10 cellular contexts compared by ENCODE assay signal in the genomic region with DNA sequence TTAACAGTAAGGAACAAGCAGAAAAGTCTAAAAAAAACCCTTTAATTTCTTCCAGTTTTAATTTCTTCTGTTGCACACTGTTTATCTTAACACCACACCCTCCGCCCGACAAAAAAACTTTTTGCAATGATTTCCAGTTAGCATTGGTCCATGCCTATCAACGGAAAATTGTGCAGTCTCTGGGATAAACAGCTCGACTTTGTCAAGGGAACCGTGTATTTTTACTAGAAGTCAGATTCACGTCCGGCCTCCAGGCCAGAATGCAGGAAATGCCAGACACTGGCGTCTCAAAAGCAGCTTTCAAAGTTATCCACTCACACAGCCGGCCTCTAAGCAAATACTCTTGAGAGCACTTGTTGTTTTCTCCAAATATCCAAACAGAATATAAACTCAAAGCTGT. TPM values are rescaled to one million over a fixed set of nuclear protein-coding genes. Genes with fewer than 3 reads are reported as not detected.
DNase-seq lines count a peak whose midpoint lies in the region; ATAC-seq and TF ChIP-seq lines count a peak whose summit lies in the region.
"Had no signal": no experiment of that assay in that cellular context is flagged by ENCODE, and none has a peak within 500 bp of the region (broad histone marks: within the 10 kb centered on the region; RNA-seq: fewer than 3 reads in every experiment).

No MANE protein-coding gene starts in this region.

- TF ChIP-seq CTCF in cardiac fibroblast (IDR thresholded peaks at IDR 0.05; ENCODE audit: low read depth, low read length) = no peak
- no peak for TF ChIP-seq CTCF in thoracic aorta (IDR thresholded peaks at IDR 0.05)

- peaks cover 11% of the 10 kb centered on the region for H3K36me3 ChIP-seq in thoracic aorta

- H3K9me3 Mint-ChIP-seq in activated CD4-positive, alpha-beta T cell treated with anti-CD3 and anti-CD28 coated beads, Interleukin-2, amount 10 ng/mL, durations not matched to agents 24 days and 14 days = no peaks in the 10 kb centered on the region

- H3K27me3 ChIP-seq in layer of hippocampus (ENCODE audit: control insufficient read depth, insufficient read depth, low read length) = no peaks in the 10 kb centered on the region
- H3K27me3 ChIP-seq in thoracic aorta (replicated peaks; ENCODE audit: insufficient read depth) = no peaks in the 10 kb centered on the region
- H3K27me3 ChIP-seq: SJCRH30 had no signal

- H3K27me3 Mint-ChIP-seq in activated CD4-positive, alpha-beta T cell treated with anti-CD3 and anti-CD28 coated beads, Interleukin-2, amount 10 ng/mL, durations not matched to agents 24 days and 14 days = no peaks in the 10 kb centered on the region
- H3K27me3 Mint-ChIP-seq: brain had no signal

- no peaks in the 10 kb centered on the region for H3K9me3 ChIP-seq in thoracic aorta
- H3K9me3 ChIP-seq: SJCRH30 had no signal

- peak overlapping the region; percentile 30 for H3K4me3 Mint-ChIP-seq in activated CD4-positive, alpha-beta T cell treated with anti-CD3 and anti-CD28 coated beads, Interleukin-2, amount 10 ng/mL, durations not matched to agents 24 days and 14 days
- H3K4me3 Mint-ChIP-seq: brain had no signal

- intact Hi-C loops in activated CD4-positive, alpha-beta T cell treated with anti-CD3 and anti-CD28 coated beads, Interleukin-2, amount 10 ng/mL, durations not matched to agents 24 days and 14 days (cut with micrococcal nuclease) = loop anchor here (5.0 kb wide), 1 partner anchor 163 kb away; the partner anchor contains the start of gene RPS27

- H3K27ac Mint-ChIP-seq in activated CD4-positive, alpha-beta T cell treated with anti-CD3 and anti-CD28 coated beads, Interleukin-2, amount 10 ng/mL, durations not matched to agents 24 days and 14 days = peak overlapping the region; percentile 69

- DNase-seq in activated CD4-positive, alpha-beta T cell treated with anti-CD3 and anti-CD28 coated beads, Interleukin-2, amount 10 ng/mL, durations not matched to agents 24 days and 14 days = peak; percentile 67
- DNase-seq in activated CD4-positive, alpha-beta T cell treated with anti-CD3 and anti-CD28 coated beads, Interleukin-2, amount 50 U/mL, for 1 hour = no peak
- peak; percentile 67 to 96 for DNase-seq in cardiac fibroblast (ENCODE audit: low read depth in 2 of 2)
- DNase-seq in thoracic aorta (ENCODE audit: low spot score) = peak; percentile 13
- DNase-seq: SJCRH30 had no signal

- peak overlapping the region; percentile 59 for H3K27ac ChIP-seq in layer of hippocampus (ENCODE audit: low read depth, low read length)
- peak overlapping the region; percentile 68 to 79 for H3K27ac ChIP-seq in thoracic aorta
- H3K27ac ChIP-seq: SJCRH30 had no signal

- H3K4me3 ChIP-seq in cardiac fibroblast (replicated peaks in 1 of 2; ENCODE audit: low read depth in 2 of 2, low read length in 2 of 2) = no peak overlapping the region
- H3K4me3 ChIP-seq in thoracic aorta = peak overlapping the region; percentile 29
- H3K4me3 ChIP-seq: SJCRH30 had no signal

- peaks cover 45% of the 10 kb centered on the region for H3K4me1 Mint-ChIP-seq in activated CD4-positive, alpha-beta T cell treated with anti-CD3 and anti-CD28 coated beads, Interleukin-2, amount 10 ng/mL, durations not matched to agents 24 days and 14 days

- H3K4me1 ChIP-seq in thoracic aorta (ENCODE audit: control insufficient read depth in 1 of 2, low read depth in 2 of 2) = peaks cover 13 to 28% of the 10 kb centered on the region in 2 donors
- H3K4me1 ChIP-seq: SJCRH30 had no signal

- peaks cover 65% of the 10 kb centered on the region for H3K36me3 Mint-ChIP-seq in activated CD4-positive, alpha-beta T cell treated with anti-CD3 and anti-CD28 coated beads, Interleukin-2, amount 10 ng/mL, durations not matched to agents 24 days and 14 days (ENCODE audit: low read depth)

- ATAC-seq in thoracic aorta (ENCODE audit: insufficient number of reproducible peaks, low FRiP score, low read depth) (peak; percentile 88), GM19328 (IDR thresholded peaks at IDR 0.05; ENCODE audit: unreplicated experiment) (no peak), HG03521 (IDR thresholded peaks at IDR 0.05; ENCODE audit: unreplicated experiment) (no peak), GM18870 (IDR thresholded peaks at IDR 0.05; ENCODE audit: unreplicated experiment) (no peak)

RNA-seq across cellular contexts. Expression of gene NUP210L, which starts 0.4 kb away (rescaled TPM):
- 0.02 TPM in 1 of 2 replicates, not detected in the other for total RNA-seq in activated CD4-positive, alpha-beta T cell treated with anti-CD3 and anti-CD28 coated beads, Interleukin-2, amount 10 ng/mL, durations not matched to agents 24 days and 14 days
- under 1 TPM; 0.14 to 0.41 TPM for total RNA-seq in thoracic aorta

RNA-seq across cellular contexts. Expression of gene TPM3, which starts 36.6 kb away (rescaled TPM):
- 633 and 635 TPM in 2 replicates for total RNA-seq in activated CD4-positive, alpha-beta T cell treated with anti-CD3 and anti-CD28 coated beads, Interleukin-2, amount 10 ng/mL, durations not matched to agents 24 days and 14 days
- total RNA-seq in thoracic aorta = 100 to 1,000 TPM; 146 to 331 TPM

RNA-seq across cellular contexts. Expression of gene CFAP141, which starts 50.9 kb away (rescaled TPM):
- total RNA-seq in activated CD4-positive, alpha-beta T cell treated with anti-CD3 and anti-CD28 coated beads, Interleukin-2, amount 10 ng/mL, durations not matched to agents 24 days and 14 days = not detected in 2 replicates
- not detected for total RNA-seq in thoracic aorta
- total RNA-seq: SJCRH30 had no signal
